Comparison of ENCODE assay signal across 2 cellular contexts in genomic region chr6:6613103-6613718, GRCh38. TPM values are rescaled to one million over a fixed set of nuclear protein-coding genes. Genes with fewer than 3 reads are reported as not detected.
"Had no signal": no experiment of that assay in that cellular context is flagged by ENCODE, and none has a peak within 500 bp of the region (broad histone marks: within the 10 kb centered on the region; RNA-seq: fewer than 3 reads in every experiment).

No MANE protein-coding gene starts in this region.

RNA-seq across cellular contexts. Expression of gene LY86, which starts 24.7 kb away (rescaled TPM):
- total RNA-seq: astrocyte, RPMI7951 had no signal
